ENCODE assay signal across 1 cellular context in the genomic region with DNA sequence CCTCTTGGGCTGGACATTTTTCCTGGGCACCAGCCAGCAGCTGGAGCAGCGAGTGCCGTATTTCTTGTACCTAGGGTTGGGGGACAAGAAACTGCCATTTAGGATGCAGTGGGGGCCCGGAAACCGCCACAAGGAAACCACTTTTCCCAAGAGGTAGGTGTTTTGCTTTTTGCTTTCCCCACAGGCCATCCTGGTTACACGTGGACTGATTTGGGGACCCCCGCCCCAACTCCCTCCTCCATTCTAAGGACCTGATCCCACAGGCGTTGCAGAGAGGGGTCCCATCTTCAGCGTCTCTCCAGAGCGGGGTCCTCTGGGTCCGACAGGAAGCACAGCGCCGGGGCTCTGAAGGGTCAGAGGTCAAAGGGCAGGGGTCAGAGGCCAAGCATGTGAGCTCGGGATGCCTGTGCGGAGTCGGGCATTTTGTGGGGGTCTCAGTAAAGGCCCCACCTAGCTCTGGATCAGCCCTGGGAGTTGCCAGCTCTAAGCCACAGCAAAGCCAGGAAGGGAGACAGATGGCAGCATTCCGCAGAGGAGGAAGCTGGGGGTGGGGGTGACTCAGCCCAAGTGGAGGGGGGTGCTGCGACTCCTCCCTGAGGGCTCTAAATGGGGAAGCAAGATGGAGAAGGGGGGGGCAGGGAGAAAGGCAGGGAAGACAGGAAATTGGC.
A peak's percentile ranks its signal among the peaks of the same experiment; 100 is the strongest.
TF ChIP-seq lines count a peak whose summit lies in the region.

No MANE protein-coding gene starts in this region.

TF ChIP-seq in K562, 482 proteins besides CTCF, POLR2A, EP300 and RAD21 (continued from another document and continues in another):
- TF ChIP-seq, protein P1, sequence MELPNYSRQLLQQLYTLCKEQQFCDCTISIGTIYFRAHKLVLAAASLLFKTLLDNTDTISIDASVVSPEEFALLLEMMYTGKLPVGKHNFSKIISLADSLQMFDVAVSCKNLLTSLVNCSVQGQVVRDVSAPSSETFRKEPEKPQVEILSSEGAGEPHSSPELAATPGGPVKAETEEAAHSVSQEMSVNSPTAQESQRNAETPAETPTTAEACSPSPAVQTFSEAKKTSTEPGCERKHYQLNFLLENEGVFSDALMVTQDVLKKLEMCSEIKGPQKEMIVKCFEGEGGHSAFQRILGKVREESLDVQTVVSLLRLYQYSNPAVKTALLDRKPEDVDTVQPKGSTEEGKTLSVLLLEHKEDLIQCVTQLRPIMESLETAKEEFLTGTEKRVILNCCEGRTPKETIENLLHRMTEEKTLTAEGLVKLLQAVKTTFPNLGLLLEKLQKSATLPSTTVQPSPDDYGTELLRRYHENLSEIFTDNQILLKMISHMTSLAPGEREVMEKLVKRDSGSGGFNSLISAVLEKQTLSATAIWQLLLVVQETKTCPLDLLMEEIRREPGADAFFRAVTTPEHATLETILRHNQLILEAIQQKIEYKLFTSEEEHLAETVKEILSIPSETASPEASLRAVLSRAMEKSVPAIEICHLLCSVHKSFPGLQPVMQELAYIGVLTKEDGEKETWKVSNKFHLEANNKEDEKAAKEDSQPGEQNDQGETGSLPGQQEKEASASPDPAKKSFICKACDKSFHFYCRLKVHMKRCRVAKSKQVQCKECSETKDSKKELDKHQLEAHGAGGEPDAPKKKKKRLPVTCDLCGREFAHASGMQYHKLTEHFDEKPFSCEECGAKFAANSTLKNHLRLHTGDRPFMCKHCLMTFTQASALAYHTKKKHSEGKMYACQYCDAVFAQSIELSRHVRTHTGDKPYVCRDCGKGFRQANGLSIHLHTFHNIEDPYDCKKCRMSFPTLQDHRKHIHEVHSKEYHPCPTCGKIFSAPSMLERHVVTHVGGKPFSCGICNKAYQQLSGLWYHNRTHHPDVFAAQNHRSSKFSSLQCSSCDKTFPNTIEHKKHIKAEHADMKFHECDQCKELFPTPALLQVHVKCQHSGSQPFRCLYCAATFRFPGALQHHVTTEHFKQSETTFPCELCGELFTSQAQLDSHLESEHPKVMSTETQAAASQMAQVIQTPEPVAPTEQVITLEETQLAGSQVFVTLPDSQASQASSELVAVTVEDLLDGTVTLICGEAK (IDR thresholded peaks at IDR 0.05): no peak
- TF ChIP-seq, protein P1 (CRISPR knock-in tag; IDR thresholded peaks at IDR 0.05): no peak
- 0 out of 2 replicates have a peak, but pooled peaks have one; percentile 36 for TF ChIP-seq ZNF311 (CRISPR knock-in tag; IDR thresholded peaks at IDR 0.05)
- no peak for TF ChIP-seq TAF9B (IDR thresholded peaks at IDR 0.05; ENCODE audit: partially characterized antibody)
- peak; percentile 99 for TF ChIP-seq NR2C1 (IDR thresholded peaks at IDR 0.05)
- peak; percentile 99 for TF ChIP-seq NR2C1 (tag; IDR thresholded peaks at IDR 0.05)
- peak; percentile 72; the same call in 1 of the 2 replicates for TF ChIP-seq ZBTB7A (IDR thresholded peaks at IDR 0.05; ENCODE audit: borderline replicate concordance, control insufficient read depth, low read depth, low read length)
- TF ChIP-seq, protein P2, sequence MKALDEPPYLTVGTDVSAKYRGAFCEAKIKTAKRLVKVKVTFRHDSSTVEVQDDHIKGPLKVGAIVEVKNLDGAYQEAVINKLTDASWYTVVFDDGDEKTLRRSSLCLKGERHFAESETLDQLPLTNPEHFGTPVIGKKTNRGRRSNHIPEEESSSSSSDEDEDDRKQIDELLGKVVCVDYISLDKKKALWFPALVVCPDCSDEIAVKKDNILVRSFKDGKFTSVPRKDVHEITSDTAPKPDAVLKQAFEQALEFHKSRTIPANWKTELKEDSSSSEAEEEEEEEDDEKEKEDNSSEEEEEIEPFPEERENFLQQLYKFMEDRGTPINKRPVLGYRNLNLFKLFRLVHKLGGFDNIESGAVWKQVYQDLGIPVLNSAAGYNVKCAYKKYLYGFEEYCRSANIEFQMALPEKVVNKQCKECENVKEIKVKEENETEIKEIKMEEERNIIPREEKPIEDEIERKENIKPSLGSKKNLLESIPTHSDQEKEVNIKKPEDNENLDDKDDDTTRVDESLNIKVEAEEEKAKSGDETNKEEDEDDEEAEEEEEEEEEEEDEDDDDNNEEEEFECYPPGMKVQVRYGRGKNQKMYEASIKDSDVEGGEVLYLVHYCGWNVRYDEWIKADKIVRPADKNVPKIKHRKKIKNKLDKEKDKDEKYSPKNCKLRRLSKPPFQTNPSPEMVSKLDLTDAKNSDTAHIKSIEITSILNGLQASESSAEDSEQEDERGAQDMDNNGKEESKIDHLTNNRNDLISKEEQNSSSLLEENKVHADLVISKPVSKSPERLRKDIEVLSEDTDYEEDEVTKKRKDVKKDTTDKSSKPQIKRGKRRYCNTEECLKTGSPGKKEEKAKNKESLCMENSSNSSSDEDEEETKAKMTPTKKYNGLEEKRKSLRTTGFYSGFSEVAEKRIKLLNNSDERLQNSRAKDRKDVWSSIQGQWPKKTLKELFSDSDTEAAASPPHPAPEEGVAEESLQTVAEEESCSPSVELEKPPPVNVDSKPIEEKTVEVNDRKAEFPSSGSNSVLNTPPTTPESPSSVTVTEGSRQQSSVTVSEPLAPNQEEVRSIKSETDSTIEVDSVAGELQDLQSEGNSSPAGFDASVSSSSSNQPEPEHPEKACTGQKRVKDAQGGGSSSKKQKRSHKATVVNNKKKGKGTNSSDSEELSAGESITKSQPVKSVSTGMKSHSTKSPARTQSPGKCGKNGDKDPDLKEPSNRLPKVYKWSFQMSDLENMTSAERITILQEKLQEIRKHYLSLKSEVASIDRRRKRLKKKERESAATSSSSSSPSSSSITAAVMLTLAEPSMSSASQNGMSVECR (CRISPR knock-in tag; IDR thresholded peaks at IDR 0.05): 0 out of 2 replicates have a peak, but pooled peaks have one; percentile 22
- peak; percentile 96 for TF ChIP-seq ZNF592 (IDR thresholded peaks at IDR 0.05)
- peak; percentile 58 for TF ChIP-seq CHD4 (IDR thresholded peaks at IDR 0.05; ENCODE audit: insufficient read depth, insufficient replicate concordance, low read depth, low read length, poor library complexity, severe bottlenecking)
- TF ChIP-seq ARID1B (IDR thresholded peaks at IDR 0.05): peak; percentile 46
- no peak for TF ChIP-seq HNRNPLL (IDR thresholded peaks at IDR 0.05; ENCODE audit: low read depth, low read length, poor library complexity, severe bottlenecking)
- TF ChIP-seq CHD2 (IDR thresholded peaks at IDR 0.05; ENCODE audit: low read depth, low read length): no peak
- no peak for TF ChIP-seq IFI16 (CRISPR knock-in tag; IDR thresholded peaks at IDR 0.05)
- peak; percentile 46; the same call in 1 of the 2 replicates for TF ChIP-seq DIDO1 (tag; IDR thresholded peaks at IDR 0.05; ENCODE audit: low read depth)
- TF ChIP-seq FOXA3 (CRISPR knock-in tag; conservative IDR thresholded peaks at IDR 0.05 in 1 of 2, IDR thresholded peaks at IDR 0.05 in 1 of 2): no peak
- no peak for TF ChIP-seq NR3C1 (CRISPR knock-in tag; IDR thresholded peaks at IDR 0.05)
- no peak for TF ChIP-seq HDAC1 (IDR thresholded peaks at IDR 0.05)
- TF ChIP-seq GABPA (tag; conservative IDR thresholded peaks at IDR 0.05; ENCODE audit: low read depth): no peak
- TF ChIP-seq ATF3 (IDR thresholded peaks at IDR 0.05): peak; percentile 63
- no peak for TF ChIP-seq ATF3 (CRISPR knock-in tag; conservative IDR thresholded peaks at IDR 0.05)
- TF ChIP-seq, protein P3, sequence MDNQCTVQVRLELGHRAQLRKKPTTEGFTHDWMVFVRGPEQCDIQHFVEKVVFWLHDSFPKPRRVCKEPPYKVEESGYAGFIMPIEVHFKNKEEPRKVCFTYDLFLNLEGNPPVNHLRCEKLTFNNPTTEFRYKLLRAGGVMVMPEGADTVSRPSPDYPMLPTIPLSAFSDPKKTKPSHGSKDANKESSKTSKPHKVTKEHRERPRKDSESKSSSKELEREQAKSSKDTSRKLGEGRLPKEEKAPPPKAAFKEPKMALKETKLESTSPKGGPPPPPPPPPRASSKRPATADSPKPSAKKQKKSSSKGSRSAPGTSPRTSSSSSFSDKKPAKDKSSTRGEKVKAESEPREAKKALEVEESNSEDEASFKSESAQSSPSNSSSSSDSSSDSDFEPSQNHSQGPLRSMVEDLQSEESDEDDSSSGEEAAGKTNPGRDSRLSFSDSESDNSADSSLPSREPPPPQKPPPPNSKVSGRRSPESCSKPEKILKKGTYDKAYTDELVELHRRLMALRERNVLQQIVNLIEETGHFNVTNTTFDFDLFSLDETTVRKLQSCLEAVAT (IDR thresholded peaks at IDR 0.05): peak in 1 of 2 experiments; percentile 85; a peak in 2 of 4 replicates
- TF ChIP-seq PTBP1 (IDR thresholded peaks at IDR 0.05; ENCODE audit: low read depth, low read length): peak; percentile 100
- TF ChIP-seq DPF2 (IDR thresholded peaks at IDR 0.05): 0 out of 2 replicates have a peak, but pooled peaks have one; percentile 44
- peak; percentile 41; the same call in 1 of the 2 replicates for TF ChIP-seq GABPB1 (CRISPR knock-in tag; IDR thresholded peaks at IDR 0.05)
- TF ChIP-seq FUS (optimal IDR thresholded peaks at IDR 0.05; ENCODE audit: low read depth, low read length): no peak
- TF ChIP-seq ZBTB17 (CRISPR knock-in tag; IDR thresholded peaks at IDR 0.05): peak; percentile 66; the same call in 1 of the 2 replicates
- TF ChIP-seq BCOR (IDR thresholded peaks at IDR 0.05): peak; percentile 86; the same call in 1 of the 2 replicates
- peak; percentile 54; the same call in 1 of the 2 replicates for TF ChIP-seq ESRRA (IDR thresholded peaks at IDR 0.05; ENCODE audit: borderline replicate concordance, low read depth)
- TF ChIP-seq TOE1 (IDR thresholded peaks at IDR 0.05; ENCODE audit: borderline replicate concordance): 0 out of 2 replicates have a peak, but pooled peaks have one; percentile 7
- no peak for TF ChIP-seq TOE1 (CRISPR knock-in tag; IDR thresholded peaks at IDR 0.05; ENCODE audit: borderline replicate concordance, low read depth)
- no peak for TF ChIP-seq MXI1 (IDR thresholded peaks at IDR 0.05; ENCODE audit: low read depth, low read length)
- TF ChIP-seq NBN (IDR thresholded peaks at IDR 0.05; ENCODE audit: low read depth): 0 out of 2 replicates have a peak, but pooled peaks have one; percentile 23
- no peak for TF ChIP-seq NR4A1 (CRISPR knock-in tag; IDR thresholded peaks at IDR 0.05)
- peak; percentile 73; the same call in 1 of the 2 replicates for TF ChIP-seq NR4A1 (tag; IDR thresholded peaks at IDR 0.05)
- no peak for TF ChIP-seq ZNF668 (CRISPR knock-in tag; IDR thresholded peaks at IDR 0.05)
- no peak for TF ChIP-seq TEAD1 (CRISPR knock-in tag; IDR thresholded peaks at IDR 0.05)
- TF ChIP-seq NFRKB (IDR thresholded peaks at IDR 0.05; ENCODE audit: low read depth): no peak
- TF ChIP-seq SMAD2 (IDR thresholded peaks at IDR 0.05; ENCODE audit: low read depth, low read length): no peak
- TF ChIP-seq LARP7 (IDR thresholded peaks at IDR 0.05): no peak
- 0 out of 4 replicates have a peak, but pooled peaks of 1 of the 2 experiments have one; percentile 19 for TF ChIP-seq TBL1XR1 (IDR thresholded peaks at IDR 0.05; ENCODE audit: low read length in 2 of 2)
- peak; percentile 88 for TF ChIP-seq ZSCAN29 (IDR thresholded peaks at IDR 0.05)
- TF ChIP-seq GABPB2 (CRISPR knock-in tag; conservative IDR thresholded peaks at IDR 0.05): no peak
